25 cellular contexts compared by ENCODE assay signal in genomic region chr17:31019004-31019403, GRCh38.
"Had no signal": no experiment of that assay in that cellular context is flagged by ENCODE, and none has a peak within 500 bp of the region (broad histone marks: within the 10 kb centered on the region; RNA-seq: fewer than 3 reads in every experiment).

No MANE protein-coding gene starts in this region.

- ATAC-seq: foreskin keratinocyte; gastroesophageal sphincter; heart left ventricle; left colon; left lobe of liver; lower lobe of right lung; mucosa of descending colon; naive thymus-derived CD8-positive, alpha-beta T cell had no signal

- FAIRE-seq: colon, endothelial cell of umbilical vein, frontal cortex, kidney had no signal

- DNase-seq: effector CD8-positive, alpha-beta T cell; foreskin keratinocyte; heart left ventricle; hypothalamus; immature natural killer cell; islet precursor cell; kidney; kidney glomerular epithelial cell; left colon; left ventricle myocardium inferior; lower lobe of right lung; mesenchymal stem cell; mucosa of descending colon; naive B cell; naive thymus-derived CD8-positive, alpha-beta T cell had no signal

- H3K36me3 ChIP-seq: esophagus muscularis mucosa, gastroesophageal sphincter, left ventricle myocardium inferior, lower lobe of right lung had no signal

- H3K9me3 Mint-ChIP-seq: dendritic cell treated with granulocyte-macrophage colony-stimulating factor and Interleukin-4, amounts not matched to agents 40 ng/mL and 50 ng/mL, for 4 days; immature natural killer cell; mesothelial cell of epicardium; naive B cell; naive thymus-derived CD8-positive, alpha-beta T cell had no signal

- H3K36me3 Mint-ChIP-seq: naive B cell had no signal

- H3K4me3 Mint-ChIP-seq: dendritic cell treated with granulocyte-macrophage colony-stimulating factor and Interleukin-4, amounts not matched to agents 40 ng/mL and 50 ng/mL, for 4 days; immature natural killer cell; mesothelial cell of epicardium; naive B cell; naive thymus-derived CD8-positive, alpha-beta T cell had no signal

- H3K27ac Mint-ChIP-seq: dendritic cell treated with granulocyte-macrophage colony-stimulating factor and Interleukin-4, amounts not matched to agents 40 ng/mL and 50 ng/mL, for 4 days; mesothelial cell of epicardium; naive B cell; naive thymus-derived CD8-positive, alpha-beta T cell had no signal

- H3K27ac ChIP-seq: coronary artery, esophagus muscularis mucosa, foreskin keratinocyte, gastroesophageal sphincter, heart left ventricle, hepatocyte, left ventricle myocardium inferior, lower lobe of right lung had no signal

- H3K4me1 Mint-ChIP-seq: mesothelial cell of epicardium; naive thymus-derived CD8-positive, alpha-beta T cell had no signal

- H2AFZ ChIP-seq: hepatocyte had no signal

- H3K4me1 ChIP-seq: foreskin keratinocyte, gastroesophageal sphincter, lower lobe of right lung had no signal

- H3K27me3 ChIP-seq: esophagus muscularis mucosa, foreskin keratinocyte, gastroesophageal sphincter, heart left ventricle, hepatocyte had no signal

- H3K9me3 ChIP-seq: esophagus muscularis mucosa, gastroesophageal sphincter, heart left ventricle, left ventricle myocardium inferior, lower lobe of right lung, mucosa of descending colon had no signal

- H3K4me3 ChIP-seq: coronary artery, esophagus muscularis mucosa, gastroesophageal sphincter, heart left ventricle, hepatocyte, left ventricle myocardium inferior, lower lobe of right lung, mucosa of descending colon had no signal

- H3K27me3 Mint-ChIP-seq: dendritic cell treated with granulocyte-macrophage colony-stimulating factor and Interleukin-4, amounts not matched to agents 40 ng/mL and 50 ng/mL, for 4 days; naive B cell had no signal

- H3K4me2 ChIP-seq: hepatocyte had no signal
